ENCODE assay signal across 12 cellular contexts in genomic region chr6:53258076-53258773, GRCh38.
"Had no signal": no experiment of that assay in that cellular context is flagged by ENCODE, and none has a peak within 500 bp of the region (broad histone marks: within the 10 kb centered on the region; RNA-seq: fewer than 3 reads in every experiment).

No MANE protein-coding gene starts in this region.

- H3K4me2 ChIP-seq: hepatocyte had no signal

- ATAC-seq: gastroesophageal sphincter had no signal

- H3K9me3 ChIP-seq: gastroesophageal sphincter, sigmoid colon had no signal

- H3K9me3 Mint-ChIP-seq: activated CD4-positive, alpha-beta T cell treated with anti-CD3 and anti-CD28 coated beads, Interleukin-2, amount 10 ng/mL, durations not matched to agents 7 days and 5 days; activated T-helper 2 cell treated with anti-CD3 and anti-CD28 coated beads, Interferon-gamma antibody, Interleukin-2, Interleukin-4, amounts not matched to agents 10 μg/mL and 5 μg/mL and 100 μg/mL, durations not matched to agents 14 hours and 24 hours and 36 hours had no signal

- H3K27ac ChIP-seq: cardiac muscle cell, gastroesophageal sphincter, hepatocyte, sigmoid colon had no signal

- H3K4me3 ChIP-seq: cardiac muscle cell, gastroesophageal sphincter, hepatocyte, sigmoid colon, spleen had no signal

- H3K79me2 ChIP-seq: hepatocyte had no signal

- H3K27ac Mint-ChIP-seq: activated CD4-positive, alpha-beta T cell treated with anti-CD3 and anti-CD28 coated beads, Interleukin-2, amount 10 ng/mL, durations not matched to agents 7 days and 5 days; activated T-helper 2 cell treated with anti-CD3 and anti-CD28 coated beads, Interferon-gamma antibody, Interleukin-2, Interleukin-4, amounts not matched to agents 10 μg/mL and 5 μg/mL and 100 μg/mL, durations not matched to agents 14 hours and 24 hours and 36 hours had no signal

- H3K27me3 ChIP-seq: cardiac muscle cell, gastroesophageal sphincter, hepatocyte, sigmoid colon, spleen had no signal

- H3K4me1 ChIP-seq: sigmoid colon had no signal

- H3K27me3 Mint-ChIP-seq: activated CD4-positive, alpha-beta T cell treated with anti-CD3 and anti-CD28 coated beads, Interleukin-2, amount 10 ng/mL, durations not matched to agents 7 days and 5 days had no signal

- H2AFZ ChIP-seq: hepatocyte had no signal

- DNase-seq: activated CD4-positive, alpha-beta T cell treated with anti-CD3 and anti-CD28 coated beads, Interleukin-2, amount 10 ng/mL, durations not matched to agents 7 days and 5 days; activated CD4-positive, CD25-positive, alpha-beta regulatory T cell; activated naive CD4-positive, alpha-beta T cell treated with anti-CD3 and anti-CD28 coated beads, Interleukin-2, amount 50 U/mL, for 16 hours; erythroblast; left ventricle myocardium superior; sigmoid colon; spleen had no signal

- H3K4me3 Mint-ChIP-seq: activated CD4-positive, alpha-beta T cell treated with anti-CD3 and anti-CD28 coated beads, Interleukin-2, amount 10 ng/mL, durations not matched to agents 7 days and 5 days had no signal

- FAIRE-seq: TTC549 had no signal

- H3K4me1 Mint-ChIP-seq: activated CD4-positive, alpha-beta T cell treated with anti-CD3 and anti-CD28 coated beads, Interleukin-2, amount 10 ng/mL, durations not matched to agents 7 days and 5 days had no signal
